ENCODE assay signal across 9 cellular contexts in the genomic region with DNA sequence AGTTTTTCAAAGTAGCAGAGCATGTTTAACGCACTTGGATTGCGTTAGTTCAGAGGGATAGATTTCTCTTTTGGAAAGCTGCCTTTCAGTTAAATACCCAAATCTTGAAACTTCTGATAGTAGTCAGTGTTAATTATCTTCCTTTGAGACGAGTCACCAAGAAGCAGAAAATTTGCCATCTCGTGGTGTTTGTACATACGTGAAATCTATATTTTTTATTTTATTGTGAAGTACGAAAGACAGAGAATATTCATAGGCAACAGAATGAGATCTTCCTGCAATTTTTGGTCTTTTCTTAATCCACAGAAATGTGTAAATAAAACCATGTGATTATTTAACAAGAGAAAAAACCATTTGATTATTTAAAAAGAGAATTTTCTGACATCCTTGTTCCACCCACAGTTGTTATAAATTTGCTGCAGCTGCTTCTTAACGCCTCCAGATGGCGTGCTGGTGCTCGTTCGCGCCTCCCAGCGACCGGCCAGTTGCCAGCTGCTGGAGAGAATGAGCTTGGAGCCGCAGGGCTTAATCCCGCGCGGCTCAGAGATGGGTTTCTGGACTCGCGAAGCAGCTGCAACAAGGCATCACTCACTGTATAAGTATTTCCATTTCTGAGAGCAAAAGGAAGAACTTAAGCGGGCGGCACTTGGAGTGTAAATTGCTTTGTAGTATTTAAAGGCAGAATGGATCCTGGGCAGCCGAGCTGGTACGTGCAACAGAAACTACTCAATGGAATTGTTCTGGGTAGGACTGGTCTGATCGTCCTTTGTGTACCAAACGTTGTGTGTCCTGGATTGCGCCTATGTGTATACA. TPM values are rescaled to one million over a fixed set of nuclear protein-coding genes. Genes with fewer than 3 reads are reported as not detected.
DNase-seq lines count a peak whose midpoint lies in the region; ATAC-seq and TF ChIP-seq lines count a peak whose summit lies in the region.
"Had no signal": no experiment of that assay in that cellular context is flagged by ENCODE, and none has a peak within 500 bp of the region (broad histone marks: within the 10 kb centered on the region; RNA-seq: fewer than 3 reads in every experiment).

No MANE protein-coding gene starts in this region.

- peak overlapping the region; percentile 65 for H3K4me3 Mint-ChIP-seq in WTC11
- peak overlapping the region in 9 of 10 donors; percentile 17 to 71 (median 48) for H3K4me3 Mint-ChIP-seq in naive thymus-derived CD8-positive, alpha-beta T cell

- H3K4me1 ChIP-seq in vagina: no peaks in the 10 kb centered on the region

- TF ChIP-seq POLR2A in vagina (IDR thresholded peaks at IDR 0.05): no peak

- ATAC-seq in GM19328 (IDR thresholded peaks at IDR 0.05; ENCODE audit: unreplicated experiment) (peak; percentile 90), HG03280 (IDR thresholded peaks at IDR 0.05; ENCODE audit: unreplicated experiment) (peak; percentile 98), WTC11 (peak; percentile 99)
- peak in 1 of 2 donors; percentile 40 for ATAC-seq in naive thymus-derived CD8-positive, alpha-beta T cell

- H3K27ac Mint-ChIP-seq in WTC11: no peak overlapping the region
- peak overlapping the region in 1 of 10 donors; percentile 66 for H3K27ac Mint-ChIP-seq in naive thymus-derived CD8-positive, alpha-beta T cell
- H3K27ac Mint-ChIP-seq: activated naive CD4-positive, alpha-beta T cell treated with anti-CD3 and anti-CD28 coated beads, Interleukin-2, amount 50 U/mL, for 72 hours had no signal

- DNase-seq in D341Med (ENCODE audit: low spot score) (peak; percentile 88), NCI-H2227 (lab: John Stamatoyannopoulos, UW; ENCODE audit: unreplicated experiment) (peak; percentile 40), WTC11 (ENCODE audit: low spot score) (peak; percentile 72), fibroblast of gingiva (ENCODE audit: low read depth) (peak; percentile 84), vagina (ENCODE audit: extremely low spot score in 2 of 2) (no peak)
- peak in 2 of 10 donors; percentile 4 to 13 for DNase-seq in naive thymus-derived CD8-positive, alpha-beta T cell

- POLR2A ChIA-PET in WTC11 (lab: Charles Lee): interaction anchor here (0.5 kb wide), 1 partner anchor 9 kb away, joined by 3 read pairs; no protein-coding TSS in a partner anchor
- POLR2A ChIA-PET in naive thymus-derived CD8-positive, alpha-beta T cell (lab: Charles Lee): no interaction called here

- no peaks in the 10 kb centered on the region for H3K27me3 ChIP-seq in vagina

- peak overlapping the region; percentile 6 to 25 for H3K4me3 ChIP-seq in vagina

- H3K36me3 ChIP-seq in vagina: no peaks in the 10 kb centered on the region

- H3K27ac ChIP-seq in vagina: no peak overlapping the region

- H3K9me3 Mint-ChIP-seq in WTC11: no peaks in the 10 kb centered on the region
- H3K9me3 Mint-ChIP-seq in naive thymus-derived CD8-positive, alpha-beta T cell: no peaks in the 10 kb centered on the region
- H3K9me3 Mint-ChIP-seq: activated naive CD4-positive, alpha-beta T cell treated with anti-CD3 and anti-CD28 coated beads, Interleukin-2, amount 50 U/mL, for 72 hours had no signal

- intact Hi-C loops in vagina (cut with DNase I): loop anchor here (10.0 kb wide), 1 partner anchor 1828 kb away; no protein-coding TSS in a partner anchor

- peaks cover 24% of the 10 kb centered on the region for H3K4me1 Mint-ChIP-seq in WTC11
- peaks cover 0 to 2% (median 0%) of the 10 kb centered on the region in 4 donors for H3K4me1 Mint-ChIP-seq in naive thymus-derived CD8-positive, alpha-beta T cell

- peaks cover 9% of the 10 kb centered on the region for H3K27me3 Mint-ChIP-seq in WTC11 (ENCODE audit: low read depth)
- H3K27me3 Mint-ChIP-seq in naive thymus-derived CD8-positive, alpha-beta T cell: peaks cover 0 to 19% (median 4%) of the 10 kb centered on the region in 5 donors

- H3K36me3 Mint-ChIP-seq in WTC11: no peaks in the 10 kb centered on the region
- H3K36me3 Mint-ChIP-seq in naive thymus-derived CD8-positive, alpha-beta T cell: no peaks in the 10 kb centered on the region
- H3K36me3 Mint-ChIP-seq: activated naive CD4-positive, alpha-beta T cell treated with anti-CD3 and anti-CD28 coated beads, Interleukin-2, amount 50 U/mL, for 72 hours had no signal

- TF ChIP-seq CTCF in WTC11 (IDR thresholded peaks at IDR 0.05): peak; percentile 69
- peak; percentile 44 to 87 (median 54) for TF ChIP-seq CTCF in vagina (IDR thresholded peaks at IDR 0.05)

- H3K9me3 ChIP-seq in vagina: no peaks in the 10 kb centered on the region

- CTCF ChIA-PET in WTC11 (lab: Charles Lee): interaction anchor here (0.6 to 2.0 kb wide), 21 partner anchors 9 to 548 kb away, joined by 3 to 53 read pairs (median 3); a partner anchor contains a TSS

TF ChIP-seq in WTC11, 78 proteins besides CTCF, POLR2A, EP300 and RAD21:
- no peak for TF ChIP-seq GABPB1 (CRISPR knock-in tag; IDR thresholded peaks at IDR 0.05)
- no peak for TF ChIP-seq OVOL2 (CRISPR knock-in tag; IDR thresholded peaks at IDR 0.05; ENCODE audit: borderline replicate concordance)
- TF ChIP-seq ETV6 (CRISPR knock-in tag; IDR thresholded peaks at IDR 0.05): no peak
- TF ChIP-seq, protein P1, sequence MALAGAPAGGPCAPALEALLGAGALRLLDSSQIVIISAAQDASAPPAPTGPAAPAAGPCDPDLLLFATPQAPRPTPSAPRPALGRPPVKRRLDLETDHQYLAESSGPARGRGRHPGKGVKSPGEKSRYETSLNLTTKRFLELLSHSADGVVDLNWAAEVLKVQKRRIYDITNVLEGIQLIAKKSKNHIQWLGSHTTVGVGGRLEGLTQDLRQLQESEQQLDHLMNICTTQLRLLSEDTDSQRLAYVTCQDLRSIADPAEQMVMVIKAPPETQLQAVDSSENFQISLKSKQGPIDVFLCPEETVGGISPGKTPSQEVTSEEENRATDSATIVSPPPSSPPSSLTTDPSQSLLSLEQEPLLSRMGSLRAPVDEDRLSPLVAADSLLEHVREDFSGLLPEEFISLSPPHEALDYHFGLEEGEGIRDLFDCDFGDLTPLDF (CRISPR knock-in tag; IDR thresholded peaks at IDR 0.05): no peak
- TF ChIP-seq SP1 (CRISPR knock-in tag; conservative IDR thresholded peaks at IDR 0.05): no peak
- TF ChIP-seq, protein P2, sequence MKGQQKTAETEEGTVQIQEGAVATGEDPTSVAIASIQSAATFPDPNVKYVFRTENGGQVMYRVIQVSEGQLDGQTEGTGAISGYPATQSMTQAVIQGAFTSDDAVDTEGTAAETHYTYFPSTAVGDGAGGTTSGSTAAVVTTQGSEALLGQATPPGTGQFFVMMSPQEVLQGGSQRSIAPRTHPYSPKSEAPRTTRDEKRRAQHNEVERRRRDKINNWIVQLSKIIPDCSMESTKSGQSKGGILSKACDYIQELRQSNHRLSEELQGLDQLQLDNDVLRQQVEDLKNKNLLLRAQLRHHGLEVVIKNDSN (CRISPR knock-in tag; IDR thresholded peaks at IDR 0.05): no peak
- TF ChIP-seq, protein P3, sequence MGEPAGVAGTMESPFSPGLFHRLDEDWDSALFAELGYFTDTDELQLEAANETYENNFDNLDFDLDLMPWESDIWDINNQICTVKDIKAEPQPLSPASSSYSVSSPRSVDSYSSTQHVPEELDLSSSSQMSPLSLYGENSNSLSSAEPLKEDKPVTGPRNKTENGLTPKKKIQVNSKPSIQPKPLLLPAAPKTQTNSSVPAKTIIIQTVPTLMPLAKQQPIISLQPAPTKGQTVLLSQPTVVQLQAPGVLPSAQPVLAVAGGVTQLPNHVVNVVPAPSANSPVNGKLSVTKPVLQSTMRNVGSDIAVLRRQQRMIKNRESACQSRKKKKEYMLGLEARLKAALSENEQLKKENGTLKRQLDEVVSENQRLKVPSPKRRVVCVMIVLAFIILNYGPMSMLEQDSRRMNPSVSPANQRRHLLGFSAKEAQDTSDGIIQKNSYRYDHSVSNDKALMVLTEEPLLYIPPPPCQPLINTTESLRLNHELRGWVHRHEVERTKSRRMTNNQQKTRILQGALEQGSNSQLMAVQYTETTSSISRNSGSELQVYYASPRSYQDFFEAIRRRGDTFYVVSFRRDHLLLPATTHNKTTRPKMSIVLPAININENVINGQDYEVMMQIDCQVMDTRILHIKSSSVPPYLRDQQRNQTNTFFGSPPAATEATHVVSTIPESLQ (CRISPR knock-in tag; IDR thresholded peaks at IDR 0.05): no peak
- TF ChIP-seq MYBL2 (CRISPR knock-in tag; IDR thresholded peaks at IDR 0.05): no peak
- TF ChIP-seq ZNF121 (CRISPR knock-in tag; IDR thresholded peaks at IDR 0.05): no peak
- no peak for TF ChIP-seq ZNF416 (CRISPR knock-in tag; IDR thresholded peaks at IDR 0.05)
- TF ChIP-seq, protein P4, sequence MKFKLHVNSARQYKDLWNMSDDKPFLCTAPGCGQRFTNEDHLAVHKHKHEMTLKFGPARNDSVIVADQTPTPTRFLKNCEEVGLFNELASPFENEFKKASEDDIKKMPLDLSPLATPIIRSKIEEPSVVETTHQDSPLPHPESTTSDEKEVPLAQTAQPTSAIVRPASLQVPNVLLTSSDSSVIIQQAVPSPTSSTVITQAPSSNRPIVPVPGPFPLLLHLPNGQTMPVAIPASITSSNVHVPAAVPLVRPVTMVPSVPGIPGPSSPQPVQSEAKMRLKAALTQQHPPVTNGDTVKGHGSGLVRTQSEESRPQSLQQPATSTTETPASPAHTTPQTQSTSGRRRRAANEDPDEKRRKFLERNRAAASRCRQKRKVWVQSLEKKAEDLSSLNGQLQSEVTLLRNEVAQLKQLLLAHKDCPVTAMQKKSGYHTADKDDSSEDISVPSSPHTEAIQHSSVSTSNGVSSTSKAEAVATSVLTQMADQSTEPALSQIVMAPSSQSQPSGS (CRISPR knock-in tag; IDR thresholded peaks at IDR 0.05; ENCODE audit: borderline replicate concordance, low read depth): no peak
- TF ChIP-seq ESRRA (CRISPR knock-in tag; IDR thresholded peaks at IDR 0.05; ENCODE audit: borderline replicate concordance): no peak

RNA-seq across cellular contexts. Expression of a gene that starts 10.5 kb away (rescaled TPM):
- total RNA-seq in WTC11 (2021) (4.4 to 5.4 TPM (median 5.2 TPM) in 3 replicates), vagina (2.9 TPM)
- not detected for total RNA-seq in naive thymus-derived CD8-positive, alpha-beta T cell
- polyA plus RNA-seq in naive thymus-derived CD8-positive, alpha-beta T cell: not detected
- total RNA-seq: activated naive CD4-positive, alpha-beta T cell treated with anti-CD3 and anti-CD28 coated beads, Interleukin-2, amount 50 U/mL, for 72 hours had no signal

Comparison
In these comparisons a context has a peak if more than half of its experiments do, and no peak if none do; other contexts are left out.
1. DNase-seq: peak in D341Med (single experiment), NCI-H2227 (single experiment), WTC11 (single experiment) and fibroblast of gingiva (single experiment); none in vagina (0 of 2).